In the genomic region with DNA sequence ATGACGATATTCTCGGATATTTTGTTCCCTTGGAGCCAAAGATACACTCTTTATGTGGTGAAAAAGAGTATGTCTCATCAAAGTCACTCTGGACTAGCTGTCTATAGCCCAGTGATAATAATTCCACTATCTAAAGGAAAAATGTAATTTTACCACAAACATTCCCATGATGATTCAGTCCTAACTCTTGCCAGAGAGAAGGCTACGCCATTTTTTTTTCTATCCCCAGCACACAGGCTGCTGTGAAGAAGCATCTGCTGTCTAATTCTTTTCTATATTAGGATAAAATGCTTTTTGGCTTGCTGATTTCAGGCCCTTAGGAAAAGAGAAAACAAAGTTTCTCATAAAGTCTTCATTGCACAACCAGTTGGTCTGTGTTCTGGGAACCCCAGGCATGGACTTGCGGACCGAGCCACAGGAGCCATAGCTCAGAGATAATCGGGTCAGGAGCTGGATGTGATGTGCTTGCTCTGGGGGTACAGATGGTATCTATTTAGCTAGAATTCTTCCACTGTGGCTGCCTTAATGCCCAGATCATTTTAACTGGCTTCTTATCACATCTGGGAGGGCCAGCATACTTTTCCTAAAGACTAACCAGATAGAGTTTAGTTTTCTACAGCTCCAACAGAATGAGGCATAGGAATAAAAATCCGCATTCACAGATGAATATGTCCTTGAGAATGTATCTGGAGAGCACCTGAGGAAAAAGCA, we compare ENCODE assay signal across 1 cellular context.
TF ChIP-seq lines count a peak whose summit lies in the region.

No MANE protein-coding gene starts in this region.

TF ChIP-seq in SK-N-SH treated with all-trans-retinoic acid at 6 μM for 48 hours, 23 proteins besides CTCF, POLR2A, EP300 and RAD21 (continued from another document):
- TF ChIP-seq, protein P1, sequence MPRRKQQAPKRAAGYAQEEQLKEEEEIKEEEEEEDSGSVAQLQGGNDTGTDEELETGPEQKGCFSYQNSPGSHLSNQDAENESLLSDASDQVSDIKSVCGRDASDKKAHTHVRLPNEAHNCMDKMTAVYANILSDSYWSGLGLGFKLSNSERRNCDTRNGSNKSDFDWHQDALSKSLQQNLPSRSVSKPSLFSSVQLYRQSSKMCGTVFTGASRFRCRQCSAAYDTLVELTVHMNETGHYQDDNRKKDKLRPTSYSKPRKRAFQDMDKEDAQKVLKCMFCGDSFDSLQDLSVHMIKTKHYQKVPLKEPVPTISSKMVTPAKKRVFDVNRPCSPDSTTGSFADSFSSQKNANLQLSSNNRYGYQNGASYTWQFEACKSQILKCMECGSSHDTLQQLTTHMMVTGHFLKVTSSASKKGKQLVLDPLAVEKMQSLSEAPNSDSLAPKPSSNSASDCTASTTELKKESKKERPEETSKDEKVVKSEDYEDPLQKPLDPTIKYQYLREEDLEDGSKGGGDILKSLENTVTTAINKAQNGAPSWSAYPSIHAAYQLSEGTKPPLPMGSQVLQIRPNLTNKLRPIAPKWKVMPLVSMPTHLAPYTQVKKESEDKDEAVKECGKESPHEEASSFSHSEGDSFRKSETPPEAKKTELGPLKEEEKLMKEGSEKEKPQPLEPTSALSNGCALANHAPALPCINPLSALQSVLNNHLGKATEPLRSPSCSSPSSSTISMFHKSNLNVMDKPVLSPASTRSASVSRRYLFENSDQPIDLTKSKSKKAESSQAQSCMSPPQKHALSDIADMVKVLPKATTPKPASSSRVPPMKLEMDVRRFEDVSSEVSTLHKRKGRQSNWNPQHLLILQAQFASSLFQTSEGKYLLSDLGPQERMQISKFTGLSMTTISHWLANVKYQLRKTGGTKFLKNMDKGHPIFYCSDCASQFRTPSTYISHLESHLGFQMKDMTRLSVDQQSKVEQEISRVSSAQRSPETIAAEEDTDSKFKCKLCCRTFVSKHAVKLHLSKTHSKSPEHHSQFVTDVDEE (CRISPR knock-in tag; IDR thresholded peaks at IDR 0.05): no peak
- no peak for TF ChIP-seq TCF4 (CRISPR knock-in tag; IDR thresholded peaks at IDR 0.05; ENCODE audit: borderline replicate concordance)
- no peak for TF ChIP-seq ZNF8 (CRISPR knock-in tag; IDR thresholded peaks at IDR 0.05)
- TF ChIP-seq ESRRG (CRISPR knock-in tag; IDR thresholded peaks at IDR 0.05): no peak
- no peak for TF ChIP-seq RARB (CRISPR knock-in tag; IDR thresholded peaks at IDR 0.05)
- no peak for TF ChIP-seq SNAI2 (CRISPR knock-in tag; IDR thresholded peaks at IDR 0.05)
- TF ChIP-seq TOX (CRISPR knock-in tag; IDR thresholded peaks at IDR 0.05; ENCODE audit: borderline replicate concordance): no peak
